In the genomic region with DNA sequence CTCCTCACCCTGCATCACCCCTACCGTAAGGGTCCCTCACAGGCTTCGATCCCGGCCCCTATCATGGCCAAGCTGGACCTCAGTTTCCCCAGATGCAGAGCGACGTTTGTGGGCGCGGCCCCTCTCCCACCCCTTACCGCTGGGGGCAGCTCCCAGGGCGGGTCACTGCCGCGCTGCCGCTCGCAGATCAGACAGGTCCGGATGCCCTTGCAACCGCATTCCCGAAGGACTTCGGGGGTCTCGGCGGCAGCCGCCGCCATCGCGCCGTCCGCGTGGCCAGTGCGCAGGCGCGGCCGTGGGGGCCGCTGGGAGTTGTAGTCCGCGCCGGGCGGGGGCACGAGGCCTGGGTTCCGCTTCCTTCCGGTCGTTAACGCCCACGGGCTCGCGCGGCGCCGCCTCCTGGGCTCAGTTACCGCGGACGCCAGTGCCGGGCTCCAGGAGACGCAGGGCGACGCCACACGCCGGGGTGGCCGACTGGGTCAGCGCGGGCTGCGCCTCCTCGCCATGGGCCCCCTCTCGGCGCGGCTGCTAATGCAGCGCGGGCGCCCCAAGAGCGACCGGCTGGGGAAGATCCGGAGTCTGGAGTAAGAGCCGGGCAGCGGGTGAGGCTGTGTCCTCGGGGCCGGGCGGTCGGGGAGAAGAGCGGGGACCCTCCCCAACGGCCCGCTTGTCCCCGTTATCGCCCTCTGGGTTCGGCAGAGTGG, we compare ENCODE assay signal across 1 cellular context.
TF ChIP-seq lines count a peak whose summit lies in the region.

Gene ALKBH4, minus strand, starts transcription at position 287 of the 704 bp plus-strand sequence. Its CDS starts 27 bp downstream, at position 260.
Gene LRWD1, plus strand, starts transcription at position 408 of the 704 bp plus-strand sequence. Its CDS starts 97 bp downstream, at position 505.

TF ChIP-seq in HepG2, 621 proteins besides CTCF, POLR2A, EP300 and RAD21 (continued from another document and continues in another):
- TF ChIP-seq AFF4 (CRISPR knock-in tag; IDR thresholded peaks at IDR 0.05) (no peak), ZSCAN29 (CRISPR knock-in tag; conservative IDR thresholded peaks at IDR 0.05) (peak; percentile 15; the same call in 1 of the 2 replicates), ZNF891 (CRISPR knock-in tag; IDR thresholded peaks at IDR 0.05) (peak; percentile 79; the same call in 1 of the 2 replicates), ZNF138 (CRISPR knock-in tag; IDR thresholded peaks at IDR 0.05; ENCODE audit: low read depth) (peak; percentile 47; the same call in 1 of the 2 replicates), ZNF512 (CRISPR knock-in tag; IDR thresholded peaks at IDR 0.05) (no peak), ZNF7 (CRISPR knock-in tag; IDR thresholded peaks at IDR 0.05) (no peak), KAT2B (IDR thresholded peaks at IDR 0.05; ENCODE audit: borderline replicate concordance, low read depth, low read length) (no peak), RORA (CRISPR knock-in tag; IDR thresholded peaks at IDR 0.05) (no peak), ZNF710 (CRISPR knock-in tag; IDR thresholded peaks at IDR 0.05; ENCODE audit: borderline replicate concordance) (no peak; the same call in 1 of the 2 replicates), YEATS2 (CRISPR knock-in tag; IDR thresholded peaks at IDR 0.05; ENCODE audit: borderline replicate concordance) (no peak), ZNF775 (CRISPR knock-in tag; IDR thresholded peaks at IDR 0.05; ENCODE audit: borderline replicate concordance) (no peak), FOSL2 (CRISPR knock-in tag; IDR thresholded peaks at IDR 0.05) (no peak), GZF1 (CRISPR knock-in tag; IDR thresholded peaks at IDR 0.05) (no peak), ZNF749 (CRISPR knock-in tag; IDR thresholded peaks at IDR 0.05; ENCODE audit: borderline replicate concordance) (no peak), ZBTB14 (CRISPR knock-in tag; IDR thresholded peaks at IDR 0.05) (peak; percentile 66), ARHGAP35 (CRISPR knock-in tag; IDR thresholded peaks at IDR 0.05; ENCODE audit: borderline replicate concordance) (peak; percentile 88), CHD4 (IDR thresholded peaks at IDR 0.05; ENCODE audit: borderline replicate concordance, low read length) (no peak), ZNF607 (CRISPR knock-in tag; IDR thresholded peaks at IDR 0.05; ENCODE audit: borderline replicate concordance) (no peak; the same call in 1 of the 2 replicates), ZNF839 (CRISPR knock-in tag; IDR thresholded peaks at IDR 0.05; ENCODE audit: borderline replicate concordance) (0 out of 2 replicates have a peak, but pooled peaks have one; percentile 70), HOXA9 (CRISPR knock-in tag; IDR thresholded peaks at IDR 0.05; ENCODE audit: borderline replicate concordance) (peak; percentile 75; the same call in 1 of the 2 replicates), PHF8 (CRISPR knock-in tag; IDR thresholded peaks at IDR 0.05) (peak; percentile 88), ARNT (IDR thresholded peaks at IDR 0.05) (no peak), AKAP8 (CRISPR knock-in tag; IDR thresholded peaks at IDR 0.05) (peak; percentile 82; the same call in 1 of the 2 replicates), ZFP62 (CRISPR knock-in tag; IDR thresholded peaks at IDR 0.05) (no peak)
- TF ChIP-seq, protein P1, sequence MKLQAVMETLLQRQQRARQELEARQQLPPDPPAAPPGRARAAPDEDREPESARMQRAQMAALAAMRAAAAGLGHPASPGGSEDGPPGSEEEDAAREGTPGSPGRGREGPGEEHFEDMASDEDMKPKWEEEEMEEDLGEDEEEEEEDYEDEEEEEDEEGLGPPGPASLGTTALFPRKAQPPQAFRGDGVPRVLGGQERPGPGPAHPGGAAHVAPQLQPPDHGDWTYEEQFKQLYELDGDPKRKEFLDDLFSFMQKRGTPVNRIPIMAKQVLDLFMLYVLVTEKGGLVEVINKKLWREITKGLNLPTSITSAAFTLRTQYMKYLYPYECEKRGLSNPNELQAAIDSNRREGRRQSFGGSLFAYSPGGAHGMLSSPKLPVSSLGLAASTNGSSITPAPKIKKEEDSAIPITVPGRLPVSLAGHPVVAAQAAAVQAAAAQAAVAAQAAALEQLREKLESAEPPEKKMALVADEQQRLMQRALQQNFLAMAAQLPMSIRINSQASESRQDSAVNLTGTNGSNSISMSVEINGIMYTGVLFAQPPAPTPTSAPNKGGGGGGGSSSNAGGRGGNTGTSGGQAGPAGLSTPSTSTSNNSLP (IDR thresholded peaks at IDR 0.05; ENCODE audit: low read depth, low read length) = no peak
- TF ChIP-seq, protein P2, sequence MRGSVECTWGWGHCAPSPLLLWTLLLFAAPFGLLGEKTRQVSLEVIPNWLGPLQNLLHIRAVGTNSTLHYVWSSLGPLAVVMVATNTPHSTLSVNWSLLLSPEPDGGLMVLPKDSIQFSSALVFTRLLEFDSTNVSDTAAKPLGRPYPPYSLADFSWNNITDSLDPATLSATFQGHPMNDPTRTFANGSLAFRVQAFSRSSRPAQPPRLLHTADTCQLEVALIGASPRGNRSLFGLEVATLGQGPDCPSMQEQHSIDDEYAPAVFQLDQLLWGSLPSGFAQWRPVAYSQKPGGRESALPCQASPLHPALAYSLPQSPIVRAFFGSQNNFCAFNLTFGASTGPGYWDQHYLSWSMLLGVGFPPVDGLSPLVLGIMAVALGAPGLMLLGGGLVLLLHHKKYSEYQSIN (CRISPR knock-in tag; IDR thresholded peaks at IDR 0.05; ENCODE audit: borderline replicate concordance) = no peak
- TF ChIP-seq, protein P3, sequence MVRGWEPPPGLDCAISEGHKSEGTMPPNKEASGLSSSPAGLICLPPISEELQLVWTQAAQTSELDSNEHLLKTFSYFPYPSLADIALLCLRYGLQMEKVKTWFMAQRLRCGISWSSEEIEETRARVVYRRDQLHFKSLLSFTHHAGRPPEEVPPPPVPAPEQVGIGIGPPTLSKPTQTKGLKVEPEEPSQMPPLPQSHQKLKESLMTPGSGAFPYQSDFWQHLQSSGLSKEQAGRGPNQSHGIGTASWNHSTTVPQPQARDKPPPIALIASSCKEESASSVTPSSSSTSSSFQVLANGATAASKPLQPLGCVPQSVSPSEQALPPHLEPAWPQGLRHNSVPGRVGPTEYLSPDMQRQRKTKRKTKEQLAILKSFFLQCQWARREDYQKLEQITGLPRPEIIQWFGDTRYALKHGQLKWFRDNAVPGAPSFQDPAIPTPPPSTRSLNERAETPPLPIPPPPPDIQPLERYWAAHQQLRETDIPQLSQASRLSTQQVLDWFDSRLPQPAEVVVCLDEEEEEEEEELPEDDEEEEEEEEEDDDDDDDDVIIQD (CRISPR knock-in tag; IDR thresholded peaks at IDR 0.05; ENCODE audit: low read depth) = no peak
- TF ChIP-seq, protein P4, sequence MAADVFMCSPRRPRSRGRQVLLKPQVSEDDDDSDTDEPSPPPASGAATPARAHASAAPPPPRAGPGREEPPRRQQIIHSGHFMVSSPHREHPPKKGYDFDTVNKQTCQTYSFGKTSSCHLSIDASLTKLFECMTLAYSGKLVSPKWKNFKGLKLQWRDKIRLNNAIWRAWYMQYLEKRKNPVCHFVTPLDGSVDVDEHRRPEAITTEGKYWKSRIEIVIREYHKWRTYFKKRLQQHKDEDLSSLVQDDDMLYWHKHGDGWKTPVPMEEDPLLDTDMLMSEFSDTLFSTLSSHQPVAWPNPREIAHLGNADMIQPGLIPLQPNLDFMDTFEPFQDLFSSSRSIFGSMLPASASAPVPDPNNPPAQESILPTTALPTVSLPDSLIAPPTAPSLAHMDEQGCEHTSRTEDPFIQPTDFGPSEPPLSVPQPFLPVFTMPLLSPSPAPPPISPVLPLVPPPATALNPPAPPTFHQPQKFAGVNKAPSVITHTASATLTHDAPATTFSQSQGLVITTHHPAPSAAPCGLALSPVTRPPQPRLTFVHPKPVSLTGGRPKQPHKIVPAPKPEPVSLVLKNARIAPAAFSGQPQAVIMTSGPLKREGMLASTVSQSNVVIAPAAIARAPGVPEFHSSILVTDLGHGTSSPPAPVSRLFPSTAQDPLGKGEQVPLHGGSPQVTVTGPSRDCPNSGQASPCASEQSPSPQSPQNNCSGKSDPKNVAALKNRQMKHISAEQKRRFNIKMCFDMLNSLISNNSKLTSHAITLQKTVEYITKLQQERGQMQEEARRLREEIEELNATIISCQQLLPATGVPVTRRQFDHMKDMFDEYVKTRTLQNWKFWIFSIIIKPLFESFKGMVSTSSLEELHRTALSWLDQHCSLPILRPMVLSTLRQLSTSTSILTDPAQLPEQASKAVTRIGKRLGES (CRISPR knock-in tag; IDR thresholded peaks at IDR 0.05; ENCODE audit: borderline replicate concordance) = no peak
- TF ChIP-seq, protein P5, sequence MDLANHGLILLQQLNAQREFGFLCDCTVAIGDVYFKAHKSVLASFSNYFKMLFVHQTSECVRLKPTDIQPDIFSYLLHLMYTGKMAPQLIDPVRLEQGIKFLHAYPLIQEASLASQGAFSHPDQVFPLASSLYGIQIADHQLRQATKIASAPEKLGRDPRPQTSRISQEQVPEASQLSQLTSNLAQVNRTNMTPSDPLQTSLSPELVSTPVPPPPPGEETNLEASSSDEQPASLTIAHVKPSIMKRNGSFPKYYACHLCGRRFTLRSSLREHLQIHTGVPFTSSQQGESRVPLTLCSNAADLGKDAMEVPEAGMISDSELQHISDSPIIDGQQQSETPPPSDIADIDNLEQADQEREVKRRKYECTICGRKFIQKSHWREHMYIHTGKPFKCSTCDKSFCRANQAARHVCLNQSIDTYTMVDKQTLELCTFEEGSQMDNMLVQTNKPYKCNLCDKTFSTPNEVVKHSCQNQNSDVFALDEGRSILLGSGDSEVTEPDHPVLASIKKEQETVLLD (CRISPR knock-in tag; IDR thresholded peaks at IDR 0.05; ENCODE audit: low read depth) = no peak
